11 cellular contexts compared by ENCODE assay signal in genomic region chrX:131951166-131951565, GRCh38.
"Had no signal": no experiment of that assay in that cellular context is flagged by ENCODE, and none has a peak within 500 bp of the region (broad histone marks: within the 10 kb centered on the region; RNA-seq: fewer than 3 reads in every experiment).

No MANE protein-coding gene starts in this region.

- H3K4me3 ChIP-seq: GM23248, GM23338, HAP-1 had no signal

- ATAC-seq: GM23338, HCT116 had no signal

- H3K9me3 ChIP-seq: HAP-1 had no signal

- H3K4me2 ChIP-seq: GM23338 had no signal

- H3K9ac ChIP-seq: GM23248 had no signal

- FAIRE-seq: H1, H54 had no signal

- DNase-seq: GM23248, GOT3, H7, H9, HCEC 1CT, HFFc6 had no signal

- H3K4me1 ChIP-seq: HAP-1 had no signal

- H3K27ac ChIP-seq: GM23248 had no signal

- H3K36me3 ChIP-seq: HAP-1 had no signal

- H2AFZ ChIP-seq: GM23248, GM23338 had no signal
